ENCODE assay signal across 8 cellular contexts in genomic region chr6:132333639-132334516, GRCh38.
DNase-seq lines count a peak whose midpoint lies in the region; ATAC-seq, FAIRE-seq and TF ChIP-seq lines count a peak whose summit lies in the region.

No MANE protein-coding gene starts in this region.

- H3K4me3 ChIP-seq in RWPE2 (ENCODE audit: severe bottlenecking) (no peak overlapping the region), pancreas (peak overlapping the region in 2 of 4 donors; percentile 8 to 16)

- intact Hi-C loops in pancreas (cut with DNase I): no loop called here

- H3K27me3 Mint-ChIP-seq in activated naive CD8-positive, alpha-beta T cell treated with anti-CD3 and anti-CD28 coated beads for 36 hours: peaks cover 8% of the 10 kb centered on the region

- WGBS in pancreas, 2 donors: 8 to 10% methylated on average over 6 of the region's 6 CpGs

- H3K36me3 ChIP-seq in RWPE2 (ENCODE audit: low read depth) (no peaks in the 10 kb centered on the region), pancreas (no peaks in the 10 kb centered on the region)

- no peak overlapping the region for H3K27ac Mint-ChIP-seq in activated naive CD8-positive, alpha-beta T cell treated with anti-CD3 and anti-CD28 coated beads for 36 hours

- no peak for TF ChIP-seq CTCF in RWPE2 (IDR thresholded peaks at IDR 0.05; ENCODE audit: poor library complexity, severe bottlenecking)
- TF ChIP-seq CTCF in foreskin keratinocyte (conservative IDR thresholded peaks at IDR 0.05): no peak
- no peak for TF ChIP-seq CTCF in pancreas (IDR thresholded peaks at IDR 0.05)

- peaks cover 2% of the 10 kb centered on the region for H3K4me1 Mint-ChIP-seq in activated naive CD8-positive, alpha-beta T cell treated with anti-CD3 and anti-CD28 coated beads for 36 hours

- FAIRE-seq in pancreas (lab: Jason Lieb, UNC): no peak

- ATAC-seq in RWPE2 (ENCODE audit: low read depth) (peak; percentile 93), foreskin keratinocyte (peak; percentile 86), pancreas (peak; percentile 93 to 98 (median 97)), GM21529 (IDR thresholded peaks at IDR 0.05; ENCODE audit: unreplicated experiment) (no peak), HG03039 (IDR thresholded peaks at IDR 0.05; ENCODE audit: unreplicated experiment) (no peak)

- DNase-seq in EL (peak; percentile 96), RWPE2 (ENCODE audit: low spot score) (no peak), foreskin keratinocyte (peak; percentile 88 to 92), pancreas (peak; percentile 49 to 65 (median 52)), ecto neural progenitor cell (ENCODE audit: low spot score) (no peak)
- no peak for DNase-seq in activated naive CD8-positive, alpha-beta T cell treated with anti-CD3 and anti-CD28 coated beads for 36 hours

- H3K27me3 ChIP-seq in RWPE2 (ENCODE audit: insufficient read depth, poor library complexity, severe bottlenecking) (no peaks in the 10 kb centered on the region), foreskin keratinocyte (no peaks in the 10 kb centered on the region), pancreas (no peaks in the 10 kb centered on the region)

- H3K9me3 Mint-ChIP-seq in activated naive CD8-positive, alpha-beta T cell treated with anti-CD3 and anti-CD28 coated beads for 36 hours: no peaks in the 10 kb centered on the region

- peak overlapping the region; percentile 47 for H3K27ac ChIP-seq in RWPE2 (ENCODE audit: poor library complexity, severe bottlenecking)
- H3K27ac ChIP-seq in foreskin keratinocyte: no peak overlapping the region
- H3K27ac ChIP-seq in pancreas: peak overlapping the region in 2 of 4 donors; percentile 41

- H3K9me3 ChIP-seq in RWPE2 (ENCODE audit: severe bottlenecking) (no peaks in the 10 kb centered on the region), pancreas (no peaks in the 10 kb centered on the region)

- no peaks in the 10 kb centered on the region for H3K36me3 Mint-ChIP-seq in activated naive CD8-positive, alpha-beta T cell treated with anti-CD3 and anti-CD28 coated beads for 36 hours

- H3K4me3 Mint-ChIP-seq in activated naive CD8-positive, alpha-beta T cell treated with anti-CD3 and anti-CD28 coated beads for 36 hours: no peak overlapping the region

- peaks cover 17% of the 10 kb centered on the region for H3K4me1 ChIP-seq in RWPE2 (ENCODE audit: insufficient read depth, poor library complexity, severe bottlenecking)
- H3K4me1 ChIP-seq in foreskin keratinocyte: peaks cover 20% of the 10 kb centered on the region
- peaks cover 0 to 13% (median 0%) of the 10 kb centered on the region in 3 donors for H3K4me1 ChIP-seq in pancreas

Comparison
In these comparisons a context has a peak if more than half of its experiments do, and no peak if none do; other contexts are left out.
1. DNase-seq: peak in EL (single experiment), foreskin keratinocyte (2 of 2) and pancreas (6 of 6); none in RWPE2 (single experiment), activated naive CD8-positive, alpha-beta T cell treated with anti-CD3 and anti-CD28 coated beads for 36 hours (single experiment) and ecto neural progenitor cell (single experiment).
2. ATAC-seq: peak in RWPE2 (single experiment), foreskin keratinocyte (single experiment) and pancreas (4 of 4); none in GM21529 (single experiment) and HG03039 (single experiment).